8 cellular contexts compared by ENCODE assay signal in the genomic region with DNA sequence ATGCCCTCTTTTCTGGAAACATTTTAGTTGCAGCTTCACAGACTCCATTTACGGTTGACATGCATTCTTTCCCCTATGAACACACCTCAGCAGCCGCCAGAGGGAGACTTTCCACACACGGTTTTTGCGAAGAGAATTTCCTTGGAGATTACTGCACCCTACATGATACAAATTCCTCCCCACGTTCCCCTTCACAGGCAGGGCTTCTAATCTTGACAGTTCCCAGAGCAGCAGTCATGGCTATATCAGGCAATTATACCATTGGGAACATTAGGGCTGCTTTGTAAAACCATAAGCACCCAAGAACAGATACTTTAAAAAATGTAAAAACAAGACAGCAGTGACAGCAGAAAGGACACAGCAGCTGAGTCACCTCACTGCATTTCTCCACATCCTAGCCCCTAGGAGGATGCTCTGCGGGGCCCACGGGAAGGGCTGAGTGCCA.
DNase-seq lines count a peak whose midpoint lies in the region; ATAC-seq and TF ChIP-seq lines count a peak whose summit lies in the region.

No MANE protein-coding gene starts in this region.

- no peak overlapping the region for H3K9ac ChIP-seq in HCT116 (ENCODE audit: low read length)

- peaks cover 53% of the 10 kb centered on the region for H3K4me1 Mint-ChIP-seq in dendritic cell treated with granulocyte-macrophage colony-stimulating factor and Interleukin-4, amounts not matched to agents 40 ng/mL and 50 ng/mL, for 4 days (ENCODE audit: low read depth)

- H3K27me3 Mint-ChIP-seq in dendritic cell treated with granulocyte-macrophage colony-stimulating factor and Interleukin-4, amounts not matched to agents 40 ng/mL and 50 ng/mL, for 4 days, result peaks cover 4% of the 10 kb centered on the region

- TF ChIP-seq POLR2A in HCT116 (IDR thresholded peaks at IDR 0.05; ENCODE audit: borderline replicate concordance, extremely low read depth, insufficient read depth, insufficient read length), result no peak
- no peak for TF ChIP-seq POLR2A in Peyer's patch (IDR thresholded peaks at IDR 0.05)

- TF ChIP-seq CTCF in HCT116 (IDR thresholded peaks at IDR 0.05 in 2 of 3, conservative IDR thresholded peaks at IDR 0.05 in 1 of 3; ENCODE audit: borderline replicate concordance in 1 of 3, insufficient read depth in 1 of 3, low read depth in 2 of 3, low read length in 2 of 3) (peak; percentile 74 to 82 (median 77)), Peyer's patch (IDR thresholded peaks at IDR 0.05) (peak in 5 of 6 experiments; percentile 39 to 83 (median 82)), lower lobe of right lung (IDR thresholded peaks at IDR 0.05) (peak; percentile 62), tibial artery (IDR thresholded peaks at IDR 0.05) (peak; percentile 57 to 59)

- H3K4me2 ChIP-seq in HCT116 (ENCODE audit: low read length), result peak overlapping the region; percentile 70

- no peak overlapping the region for H3K27ac ChIP-seq in HCT116 (ENCODE audit: low read depth, low read length)
- peak overlapping the region in 1 of 4 donors; percentile 35 for H3K27ac ChIP-seq in Peyer's patch
- H3K27ac ChIP-seq in lower lobe of right lung, result no peak overlapping the region
- no peak overlapping the region for H3K27ac ChIP-seq in tibial artery

- DNase-seq in Caki2 (ENCODE audit: low read depth), result peak; percentile 74
- DNase-seq in HCT116 (ENCODE audit: low read depth, low spot score), result peak; percentile 48
- DNase-seq in Peyer's patch, result peak in 2 of 3 donors; percentile 77 to 83
- peak; percentile 65 for DNase-seq in lower lobe of right lung
- peak; percentile 57 to 69 for DNase-seq in tibial artery
- no peak for DNase-seq in NCI-H446 (lab: John Stamatoyannopoulos, UW)

- POLR2A ChIA-PET in HCT116 (lab: Charles Lee), result no interaction called here

- peaks cover 5% of the 10 kb centered on the region for H3K9me3 Mint-ChIP-seq in dendritic cell treated with granulocyte-macrophage colony-stimulating factor and Interleukin-4, amounts not matched to agents 40 ng/mL and 50 ng/mL, for 4 days

- intact Hi-C loops in HCT116 (cut with micrococcal nuclease), result loop anchor here (1.0 to 5.0 kb wide), 4 partner anchors 69 to 1354 kb away; no protein-coding TSS in a partner anchor
- intact Hi-C loops in dendritic cell treated with granulocyte-macrophage colony-stimulating factor and Interleukin-4, amounts not matched to agents 40 ng/mL and 50 ng/mL, for 4 days (cut with micrococcal nuclease), result loop anchor here (1.0 to 5.0 kb wide), 4 partner anchors 23 to 294 kb away; no protein-coding TSS in a partner anchor
- intact Hi-C loops in lower lobe of right lung (cut with DNase I), result no loop called here
- intact Hi-C loops in tibial artery (cut with DNase I; ENCODE audit: low total_unique reads), result no loop called here

- no peaks in the 10 kb centered on the region for H3K36me3 Mint-ChIP-seq in dendritic cell treated with granulocyte-macrophage colony-stimulating factor and Interleukin-4, amounts not matched to agents 40 ng/mL and 50 ng/mL, for 4 days (ENCODE audit: low read depth)

- H3K27ac Mint-ChIP-seq in dendritic cell treated with granulocyte-macrophage colony-stimulating factor and Interleukin-4, amounts not matched to agents 40 ng/mL and 50 ng/mL, for 4 days, result peak overlapping the region; percentile 58

- H3K9me3 ChIP-seq in HCT116 (ENCODE audit: control insufficient read depth in 1 of 2, insufficient read depth in 1 of 2, low read depth in 1 of 2, low read length in 2 of 2), result no peaks in the 10 kb centered on the region
- no peaks in the 10 kb centered on the region for H3K9me3 ChIP-seq in Peyer's patch
- no peaks in the 10 kb centered on the region for H3K9me3 ChIP-seq in lower lobe of right lung
- H3K9me3 ChIP-seq in tibial artery, result no peaks in the 10 kb centered on the region

- H4K20me1 ChIP-seq in HCT116 (ENCODE audit: insufficient read depth), result no peaks in the 10 kb centered on the region

- ATAC-seq in HCT116, result peak; percentile 94
- peak; percentile 69 to 83 for ATAC-seq in lower lobe of right lung
- ATAC-seq in GM18502 (IDR thresholded peaks at IDR 0.05; ENCODE audit: poor library complexity, unreplicated experiment), result no peak

- no TSS peak for BruUV-seq in HCT116 (replicated peaks; lab: Mats Ljungman, UMichigan)

- in situ Hi-C loops in Caki2 (cut with HindIII; ENCODE audit: low pct_unique_long_range_greater_than_20kb, low sequenced_read_pairs), result no loop called here

- H3K36me3 ChIP-seq in HCT116 (ENCODE audit: control insufficient read depth in 1 of 2, insufficient read depth in 2 of 2, low read length in 2 of 2) (no peaks in the 10 kb centered on the region), Peyer's patch (no peaks in the 10 kb centered on the region), lower lobe of right lung (no peaks in the 10 kb centered on the region), tibial artery (no peaks in the 10 kb centered on the region)

- no peaks in the 10 kb centered on the region for H3K79me2 ChIP-seq in HCT116 (ENCODE audit: insufficient read depth, low read length)

- H2AFZ ChIP-seq in HCT116 (ENCODE audit: low read depth, low read length, poor library complexity, severe bottlenecking), result peak overlapping the region; percentile 95

- RAD21 ChIA-PET in HCT116 (lab: Charles Lee; ENCODE audit: low non-redundant PET in 1 of 2, low total read pairs in 2 of 2, uncharacterized antibody in 2 of 2, unreplicated experiment in 2 of 2), result interaction anchor here in 1 of 2 experiments (2.1 kb wide), 1 partner anchor 166 kb away, joined by 6 read pairs; no protein-coding TSS in a partner anchor

- no peaks in the 10 kb centered on the region for H3K27me3 ChIP-seq in HCT116 (ENCODE audit: insufficient read depth, low read length)
- H3K27me3 ChIP-seq in Peyer's patch, result peaks cover 0 to 4% of the 10 kb centered on the region in 2 donors
- H3K27me3 ChIP-seq in lower lobe of right lung (ENCODE audit: low read depth), result peaks cover 5% of the 10 kb centered on the region
- no peaks in the 10 kb centered on the region for H3K27me3 ChIP-seq in tibial artery

- H3K4me3 Mint-ChIP-seq in dendritic cell treated with granulocyte-macrophage colony-stimulating factor and Interleukin-4, amounts not matched to agents 40 ng/mL and 50 ng/mL, for 4 days, result no peak overlapping the region

- H3K4me3 ChIP-seq in HCT116 (replicated peaks in 1 of 2; ENCODE audit: low read depth in 1 of 2, low read length in 2 of 2) (peak overlapping the region in 1 of 2 experiments; percentile 19; a peak in 3 of 4 replicates), Peyer's patch (no peak overlapping the region), lower lobe of right lung (no peak overlapping the region), tibial artery (no peak overlapping the region)

- peak; percentile 70 for TF ChIP-seq RAD21 in HCT116 (IDR thresholded peaks at IDR 0.05; ENCODE audit: low read depth)

- CTCF ChIA-PET in HCT116 (lab: Charles Lee), result interaction anchor here (0.7 to 2.8 kb wide), 12 partner anchors 9 to 294 kb away, joined by 3 to 37 read pairs (median 5); no protein-coding TSS in a partner anchor

- H3K9me2 ChIP-seq in HCT116 (ENCODE audit: insufficient read depth), result no peaks in the 10 kb centered on the region

- H3K4me1 ChIP-seq in HCT116 (ENCODE audit: control insufficient read depth in 1 of 2, insufficient read depth in 2 of 2, low read length in 2 of 2), result peaks cover 7 to 16% of the 10 kb centered on the region in 2 experiments
- H3K4me1 ChIP-seq in Peyer's patch, result peaks cover 0 to 5% (median 0%) of the 10 kb centered on the region in 4 donors
- H3K4me1 ChIP-seq in lower lobe of right lung, result peaks cover 14% of the 10 kb centered on the region
- H3K4me1 ChIP-seq in tibial artery, result peaks cover 0 to 12% (median 0%) of the 10 kb centered on the region in 4 donors

TF ChIP-seq in HCT116, 20 proteins besides CTCF, POLR2A, EP300 and RAD21:
- TF ChIP-seq ZFX (IDR thresholded peaks at IDR 0.05) (no peak), SIN3A (IDR thresholded peaks at IDR 0.05; ENCODE audit: low read depth) (no peak), YY1 (IDR thresholded peaks at IDR 0.05; ENCODE audit: extremely low read depth, insufficient replicate concordance, low read depth, low read length) (no peak), ZNF274 (IDR thresholded peaks at IDR 0.05; ENCODE audit: low read depth, low read length) (no peak), EZH2phosphoT487 (IDR thresholded peaks at IDR 0.05; ENCODE audit: borderline replicate concordance) (no peak), ELF1 (IDR thresholded peaks at IDR 0.05; ENCODE audit: borderline replicate concordance, low read depth) (no peak), EGR1 (IDR thresholded peaks at IDR 0.05; ENCODE audit: low read depth) (no peak), CEBPB (IDR thresholded peaks at IDR 0.05; ENCODE audit: low read depth) (no peak), JUND (IDR thresholded peaks at IDR 0.05) (no peak), POLR2AphosphoS5 (IDR thresholded peaks at IDR 0.05; ENCODE audit: low read depth, low read length) (no peak), CBX3 (IDR thresholded peaks at IDR 0.05; ENCODE audit: low read depth) (peak; percentile 28; the same call in 1 of the 2 replicates)
- TF ChIP-seq, protein P1, sequence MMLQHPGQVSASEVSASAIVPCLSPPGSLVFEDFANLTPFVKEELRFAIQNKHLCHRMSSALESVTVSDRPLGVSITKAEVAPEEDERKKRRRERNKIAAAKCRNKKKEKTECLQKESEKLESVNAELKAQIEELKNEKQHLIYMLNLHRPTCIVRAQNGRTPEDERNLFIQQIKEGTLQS (IDR thresholded peaks at IDR 0.05), result no peak
- TF ChIP-seq, protein P2, sequence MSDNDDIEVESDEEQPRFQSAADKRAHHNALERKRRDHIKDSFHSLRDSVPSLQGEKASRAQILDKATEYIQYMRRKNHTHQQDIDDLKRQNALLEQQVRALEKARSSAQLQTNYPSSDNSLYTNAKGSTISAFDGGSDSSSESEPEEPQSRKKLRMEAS (IDR thresholded peaks at IDR 0.05), result 0 out of 2 replicates have a peak, but pooled peaks have one; percentile 16
- TF ChIP-seq, protein P3, sequence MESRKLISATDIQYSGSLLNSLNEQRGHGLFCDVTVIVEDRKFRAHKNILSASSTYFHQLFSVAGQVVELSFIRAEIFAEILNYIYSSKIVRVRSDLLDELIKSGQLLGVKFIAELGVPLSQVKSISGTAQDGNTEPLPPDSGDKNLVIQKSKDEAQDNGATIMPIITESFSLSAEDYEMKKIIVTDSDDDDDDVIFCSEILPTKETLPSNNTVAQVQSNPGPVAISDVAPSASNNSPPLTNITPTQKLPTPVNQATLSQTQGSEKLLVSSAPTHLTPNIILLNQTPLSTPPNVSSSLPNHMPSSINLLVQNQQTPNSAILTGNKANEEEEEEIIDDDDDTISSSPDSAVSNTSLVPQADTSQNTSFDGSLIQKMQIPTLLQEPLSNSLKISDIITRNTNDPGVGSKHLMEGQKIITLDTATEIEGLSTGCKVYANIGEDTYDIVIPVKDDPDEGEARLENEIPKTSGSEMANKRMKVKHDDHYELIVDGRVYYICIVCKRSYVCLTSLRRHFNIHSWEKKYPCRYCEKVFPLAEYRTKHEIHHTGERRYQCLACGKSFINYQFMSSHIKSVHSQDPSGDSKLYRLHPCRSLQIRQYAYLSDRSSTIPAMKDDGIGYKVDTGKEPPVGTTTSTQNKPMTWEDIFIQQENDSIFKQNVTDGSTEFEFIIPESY (IDR thresholded peaks at IDR 0.05; ENCODE audit: extremely low read depth, insufficient replicate concordance, low read length), result no peak

Comparison
In these comparisons a context has a peak if more than half of its experiments do, and no peak if none do; other contexts are left out.
1. DNase-seq: peak in Caki2 (single experiment), HCT116 (single experiment), Peyer's patch (2 of 3), lower lobe of right lung (single experiment) and tibial artery (2 of 2); none in NCI-H446 (0 of 2).
2. intact Hi-C loops: an anchor here in HCT116 (1.0 to 5.0 kb wide) and dendritic cell treated with granulocyte-macrophage colony-stimulating factor and Interleukin-4, amounts not matched to agents 40 ng/mL and 50 ng/mL, for 4 days (1.0 to 5.0 kb wide); none called in lower lobe of right lung and tibial artery.
3. Peak in every context shown above with its lines, with median percentiles within 50 percentile points of each other: CTCF ChIP-seq.